26 cellular contexts compared by ENCODE assay signal in genomic region chr6:119142051-119142450, GRCh38.
"Had no signal": no experiment of that assay in that cellular context is flagged by ENCODE, and none has a peak within 500 bp of the region (broad histone marks: within the 10 kb centered on the region; RNA-seq: fewer than 3 reads in every experiment).

No MANE protein-coding gene starts in this region.

- H2AFZ ChIP-seq: hepatocyte had no signal

- H3K4me2 ChIP-seq: hepatocyte, smooth muscle cell had no signal

- H3K4me3 ChIP-seq: gastroesophageal sphincter, heart left ventricle, hepatocyte, lung, pancreas, right lobe of liver, smooth muscle cell, suprapubic skin, transverse colon, upper lobe of right lung, uterus had no signal

- H3K36me3 ChIP-seq: gastroesophageal sphincter, heart left ventricle, pancreas, right lobe of liver, suprapubic skin, transverse colon, upper lobe of right lung, uterus had no signal

- DNase-seq: effector CD8-positive, alpha-beta T cell; endodermal cell; foreskin keratinocyte; heart left ventricle; kidney; natural killer cell; pancreas; right lobe of liver; stimulated activated CD4-positive, alpha-beta T cell treated with anti-CD3 and anti-CD28 coated beads, Interleukin-12 subunit alpha, Interleukin-12 subunit beta, amount 100 ng/mL, for 4 hours; stimulated activated CD4-positive, alpha-beta T cell treated with anti-CD3 and anti-CD28 coated beads, Interleukin-1b, Interleukin-23, amount 100 ng/mL, for 48 hours; stimulated activated CD4-positive, alpha-beta T cell treated with anti-CD3 and anti-CD28 coated beads, Interleukin-4, amount 100 ng/mL, for 1 hour; stimulated activated CD8-positive, alpha-beta memory T cell treated with anti-CD3 and anti-CD28 coated beads, Interleukin-4, amount 100 ng/mL, for 48 hours; stimulated activated naive CD4-positive, alpha-beta T cell; stimulated activated naive CD8-positive, alpha-beta T cell treated with anti-CD3 and anti-CD28 coated beads, Interleukin-15, amount 100 ng/mL, for 72 hours; transverse colon; upper lobe of right lung; uterus had no signal

- ATAC-seq: esophagus mucosa; foreskin keratinocyte; gastroesophageal sphincter; heart left ventricle; left lobe of liver; natural killer cell; pancreas; right lobe of liver; stimulated activated naive CD8-positive, alpha-beta T cell treated with anti-CD3 and anti-CD28 coated beads, Interleukin-15, amount 100 ng/mL, for 72 hours; upper lobe of right lung had no signal

- H3K27me3 ChIP-seq: foreskin keratinocyte, gastroesophageal sphincter, heart left ventricle, hepatocyte, pancreas, right lobe of liver, suprapubic skin, transverse colon, upper lobe of right lung, uterus had no signal

- H3K4me1 ChIP-seq: pancreas, right lobe of liver, uterus had no signal

- H3K27ac ChIP-seq: epithelial cell of prostate, foreskin keratinocyte, gastroesophageal sphincter, heart left ventricle, hepatocyte, pancreas, right lobe of liver, suprapubic skin, transverse colon, upper lobe of right lung, uterus had no signal

- FAIRE-seq: colon, kidney, pancreas had no signal

- H3K79me2 ChIP-seq: hepatocyte had no signal

- H3K9me3 ChIP-seq: gastroesophageal sphincter, heart left ventricle, pancreas, right lobe of liver, suprapubic skin, transverse colon, upper lobe of right lung, uterus had no signal
